In the genomic region with DNA sequence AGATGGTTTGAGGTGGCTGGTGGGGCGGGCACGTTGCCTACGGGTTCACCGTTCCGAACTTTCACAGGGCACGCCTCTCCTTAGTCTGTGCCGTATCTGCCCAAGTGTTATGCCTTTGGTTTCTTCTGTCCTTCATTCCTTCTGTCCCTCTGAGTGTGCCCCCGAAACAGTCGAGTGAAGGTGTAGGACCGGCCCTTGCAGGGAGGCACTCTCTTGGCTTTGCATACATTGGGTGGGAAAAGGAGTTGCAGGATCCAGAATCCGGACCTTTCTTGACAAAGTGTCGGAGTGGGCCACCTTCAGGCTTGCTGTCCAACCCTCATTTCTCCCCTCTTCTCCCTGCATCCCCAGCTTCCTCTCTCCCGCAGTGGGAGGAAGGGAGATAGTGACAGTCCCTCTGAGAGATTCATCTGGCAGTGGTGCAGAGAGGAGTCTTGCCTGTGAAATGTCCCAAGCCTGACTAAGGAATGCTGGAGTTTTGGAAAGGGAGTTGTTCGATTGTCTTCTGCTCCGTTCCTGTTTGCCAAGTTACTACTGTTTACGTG, we compare ENCODE assay signal across 8 cellular contexts. TPM values are rescaled to one million over a fixed set of nuclear protein-coding genes. Genes with fewer than 3 reads are reported as not detected.
A peak's percentile ranks its signal among the peaks of the same experiment; 100 is the strongest.
DNase-seq lines count a peak whose midpoint lies in the region; ATAC-seq, FAIRE-seq and TF ChIP-seq lines count a peak whose summit lies in the region.

No MANE protein-coding gene starts in this region.

- no peak for TF ChIP-seq POLR2A in GM12878 (IDR thresholded peaks at IDR 0.05; ENCODE audit: low read depth, low read length)

- TF ChIP-seq EP300 in GM12878 (IDR thresholded peaks at IDR 0.05; ENCODE audit: borderline replicate concordance in 1 of 2, control insufficient read depth in 1 of 2, low read depth in 2 of 2, low read length in 2 of 2), result no peak

- no peak for TF ChIP-seq RAD21 in GM12878 (IDR thresholded peaks at IDR 0.05; ENCODE audit: insufficient read depth, low read depth, low read length)

- H3K27me3 ChIP-seq in GM12878 (replicated peaks in 1 of 2; ENCODE audit: control insufficient read depth in 2 of 2, insufficient read depth in 2 of 2, low read length in 1 of 2), result no peaks in the 10 kb centered on the region
- H3K27me3 ChIP-seq in keratinocyte (ENCODE audit: control insufficient read depth, extremely low read depth, insufficient read depth, low read length), result no peaks in the 10 kb centered on the region

- peak overlapping the region; percentile 100 for H3K4me3 Mint-ChIP-seq in stimulated activated naive CD8-positive, alpha-beta T cell treated with anti-CD3 and anti-CD28 coated beads, Interleukin-15, Interleukin-2, amounts not matched to agents 100 ng/mL and 50 ng/mL, for 24 hours

- H3K36me3 ChIP-seq in GM12878 (ENCODE audit: control insufficient read depth in 2 of 2, insufficient read depth in 2 of 2, low read length in 1 of 2), result no peaks in the 10 kb centered on the region
- peaks cover 0 to 3% of the 10 kb centered on the region in 2 experiments for H3K36me3 ChIP-seq in keratinocyte (ENCODE audit: control insufficient read depth in 2 of 2, extremely low read depth in 1 of 2, insufficient read depth in 2 of 2, low read length in 2 of 2)

- peaks cover 2% of the 10 kb centered on the region for H3K9me1 ChIP-seq in keratinocyte (ENCODE audit: control insufficient read depth, extremely low read depth, insufficient read depth, low read length)

- no peaks in the 10 kb centered on the region for H3K9me3 ChIP-seq in GM12878 (replicated peaks; ENCODE audit: control insufficient read depth, insufficient read depth, low read length)
- H3K9me3 ChIP-seq in keratinocyte (ENCODE audit: control insufficient read depth, low read depth, low read length), result no peaks in the 10 kb centered on the region

- H3K27ac ChIP-seq in GM12878 (ENCODE audit: control insufficient read depth, insufficient read depth) (peak overlapping the region; percentile 87), keratinocyte (ENCODE audit: control insufficient read depth, insufficient read depth, low read length) (peak overlapping the region; percentile 87)

- peak overlapping the region; percentile 70 for H3K4me2 ChIP-seq in GM12878 (ENCODE audit: control insufficient read depth, insufficient read depth)
- H3K4me2 ChIP-seq in keratinocyte (ENCODE audit: control insufficient read depth, extremely low read depth, insufficient read depth, low read depth, low read length), result peak overlapping the region; percentile 98

- H3K4me1 ChIP-seq in GM12878 (ENCODE audit: control insufficient read depth, insufficient read depth, low read length), result peaks cover 5% of the 10 kb centered on the region
- H3K4me1 ChIP-seq in keratinocyte (ENCODE audit: control insufficient read depth, extremely low read depth, insufficient read depth, low read length), result peaks cover 23% of the 10 kb centered on the region

- H3K4me1 Mint-ChIP-seq in stimulated activated naive CD8-positive, alpha-beta T cell treated with anti-CD3 and anti-CD28 coated beads, Interleukin-15, Interleukin-2, amounts not matched to agents 100 ng/mL and 50 ng/mL, for 24 hours (ENCODE audit: low read depth), result peaks cover 48% of the 10 kb centered on the region

- CTCF ChIA-PET in GM12878 (lab: Yijun Ruan, JAX), result interaction anchor here (1.1 to 3.4 kb wide), 5 partner anchors 19 to 326 kb away, joined by 3 to 23 read pairs (median 9); no protein-coding TSS in a partner anchor

- H3K9me3 Mint-ChIP-seq in stimulated activated naive CD8-positive, alpha-beta T cell treated with anti-CD3 and anti-CD28 coated beads, Interleukin-15, Interleukin-2, amounts not matched to agents 100 ng/mL and 50 ng/mL, for 24 hours, result no peaks in the 10 kb centered on the region

- peak; percentile 25 for DNase-seq in activated CD8-positive, alpha-beta memory T cell treated with anti-CD3 and anti-CD28 coated beads, Interleukin-2, amount 50 U/mL, for 1 hour (ENCODE audit: extremely low read depth)
- no peak for DNase-seq in activated CD8-positive, alpha-beta memory T cell treated with anti-CD3 and anti-CD28 coated beads, Interleukin-2, amount 50 U/mL, for 4 hours
- DNase-seq in Jurkat, Clone E6-1 (ENCODE audit: low read depth, low spot score), result no peak
- DNase-seq in GM12878 (ENCODE audit: low read depth, low spot score) (no peak), keratinocyte (ENCODE audit: low read depth, low spot score) (peak; percentile 30), mesenteric fat pad (ENCODE audit: low spot score) (no peak), GM10266 (ENCODE audit: extremely low spot score) (no peak)

- POLR2A ChIA-PET in GM12878 (lab: Charles Lee), result interaction anchor here (0.6 kb wide), 1 partner anchor 49 kb away, joined by 3 read pairs; no protein-coding TSS in a partner anchor

- no peak for FAIRE-seq in GM12878 (lab: Jason Lieb, UNC)
- peak; percentile 20 for FAIRE-seq in keratinocyte (lab: Jason Lieb, UNC)

- peak overlapping the region; percentile 95 for H3K27ac Mint-ChIP-seq in stimulated activated naive CD8-positive, alpha-beta T cell treated with anti-CD3 and anti-CD28 coated beads, Interleukin-15, Interleukin-2, amounts not matched to agents 100 ng/mL and 50 ng/mL, for 24 hours

- SMC1A ChIA-PET in GM12878 (lab: Charles Lee; ENCODE audit: uncharacterized antibody, unreplicated experiment), result interaction anchor here (1.1 to 2.7 kb wide), 4 partner anchors 12 to 738 kb away, joined by 3 to 18 read pairs (median 7); no protein-coding TSS in a partner anchor

- H3K27me3 Mint-ChIP-seq in stimulated activated naive CD8-positive, alpha-beta T cell treated with anti-CD3 and anti-CD28 coated beads, Interleukin-15, Interleukin-2, amounts not matched to agents 100 ng/mL and 50 ng/mL, for 24 hours, result peaks cover 11% of the 10 kb centered on the region

- BruUV-seq in GM12878 (replicated peaks; lab: Mats Ljungman, UMichigan), result TSS peak; percentile 81

- peak overlapping the region; percentile 88 for H3K4me3 ChIP-seq in Jurkat, Clone E6-1 (ENCODE audit: low read length)
- peak overlapping the region; percentile 91 for H3K4me3 ChIP-seq in GM12878
- H3K4me3 ChIP-seq in keratinocyte (ENCODE audit: control insufficient read depth in 2 of 3, extremely low read depth in 1 of 3, insufficient read depth in 2 of 3, low read depth in 1 of 3, low read length in 3 of 3), result peak overlapping the region; percentile 75 to 94 (median 90)

- H3K9ac ChIP-seq in GM12878 (ENCODE audit: control insufficient read depth, insufficient read depth, low read length), result peak overlapping the region; percentile 81
- peak overlapping the region; percentile 83 for H3K9ac ChIP-seq in keratinocyte (ENCODE audit: control insufficient read depth, extremely low read depth, insufficient read depth, low read length)

- H3K36me3 Mint-ChIP-seq in stimulated activated naive CD8-positive, alpha-beta T cell treated with anti-CD3 and anti-CD28 coated beads, Interleukin-15, Interleukin-2, amounts not matched to agents 100 ng/mL and 50 ng/mL, for 24 hours (ENCODE audit: low read depth), result peaks cover 12% of the 10 kb centered on the region

- TF ChIP-seq CTCF in GM12878 (IDR thresholded peaks at IDR 0.05 in 2 of 3, conservative IDR thresholded peaks at IDR 0.05 in 1 of 3; ENCODE audit: control insufficient read depth in 2 of 3, extremely low read depth in 1 of 3, insufficient read depth in 1 of 3, low read depth in 3 of 3, low read length in 3 of 3) (no peak), keratinocyte (optimal IDR thresholded peaks at IDR 0.05 in 1 of 3, IDR thresholded peaks at IDR 0.05 in 1 of 3, conservative IDR thresholded peaks at IDR 0.05 in 1 of 3; ENCODE audit: extremely low read depth in 1 of 3, insufficient read depth in 2 of 3, low read length in 3 of 3) (no peak), GM10266 (IDR thresholded peaks at IDR 0.05; ENCODE audit: control insufficient read depth, insufficient read depth, low read depth, missing control alignments) (no peak)

- H4K20me1 ChIP-seq in GM12878 (ENCODE audit: control insufficient read depth, insufficient read depth) (no peaks in the 10 kb centered on the region), keratinocyte (ENCODE audit: control insufficient read depth, extremely low read depth, insufficient read depth, low read length) (no peaks in the 10 kb centered on the region)

- RAD21 ChIA-PET in GM12878 (lab: Charles Lee; ENCODE audit: unreplicated experiment), result interaction anchor here (0.9 to 1.7 kb wide), 2 partner anchors 72 to 305 kb away, joined by 3 to 5 read pairs; no protein-coding TSS in a partner anchor

- 5% methylated on average over 16 of the region's 16 CpGs for WGBS in GM12878 (ENCODE audit: insufficient coverage, insufficient replicate concordance, low lambda C conversion rate, missing lambda C conversion rate)

- intact Hi-C loops in GM12878 (cut with micrococcal nuclease; ENCODE audit: unreplicated experiment), result no loop called here

- in situ Hi-C loops in GM12878 (cut with MboI), result loop anchor here (25.0 kb wide), 1 partner anchor 1668 kb away; no protein-coding TSS in a partner anchor

- H3K79me2 ChIP-seq in GM12878 (ENCODE audit: control insufficient read depth, insufficient read depth, low read length), result peaks cover 37% of the 10 kb centered on the region
- H3K79me2 ChIP-seq in keratinocyte (ENCODE audit: control insufficient read depth, insufficient read depth, low read length), result peaks cover 46% of the 10 kb centered on the region

- H2AFZ ChIP-seq in GM12878 (ENCODE audit: control insufficient read depth, low read depth, low read length), result peak overlapping the region; percentile 98
- peak overlapping the region; percentile 98 for H2AFZ ChIP-seq in keratinocyte (ENCODE audit: control insufficient read depth, low read length)

- dilution Hi-C loops in keratinocyte (cut with MboI; ENCODE audit: extremely low pct_ligation_motif_present, low sequenced_read_pairs), result no loop called here

- ATAC-seq in GM12878, result peak; percentile 55

RNA-seq across cellular contexts. Expression of gene ARFIP1, which starts 0.6 kb away (rescaled TPM):
- polyA plus RNA-seq in Jurkat, Clone E6-1 (2012; ENCODE audit: insufficient read depth, insufficient read length), result 14.4 TPM
- total RNA-seq in GM12878 (2013; cell fraction: nucleolus; rRNA removed), result 39.3 and 40.2 TPM in 2 replicates
- total RNA-seq in GM12878 (2014; rRNA removed) (17.1 and 22.1 TPM in 2 replicates), GM12878 (2014; rRNA removed; fragmentation: Illumina TruSeq; extraction: Trizol) (17.9 and 19.8 TPM in 2 replicates), GM12878 (2021) (12.8 TPM in 2 replicates), mesenteric fat pad (30.1 TPM)
- polyA plus RNA-seq in GM12878 (2011; ENCODE audit: low read depth), result 4.6 TPM
- polyA plus RNA-seq in GM12878 (2011; rRNA removed) (21.7 and 36.3 TPM in 2 replicates), GM12878 (2014; fragmentation: Illumina TruSeq; extraction: Trizol) (13.8 and 16.9 TPM in 2 replicates), GM12878 (2014; fragmentation: Nextera tagmentation; extraction: Ambion mirVana) (10 to 100 TPM in 1 of 2 experiments, 1 to 10 TPM in 1; 9.5 to 11.0 TPM), GM12878 (2014; rRNA removed) (10.5 and 11.5 TPM in 2 replicates), GM12878 (2016; fragmentation: Nextera tagmentation; extraction: Ambion mirVana) (10 to 100 TPM; 18.3 to 18.9 TPM), keratinocyte (23.5 to 44.4 TPM (median 28.2 TPM) in 3 replicates)
- 6.7 TPM in 2 replicates for polyA plus RNA-seq in GM12878 (2011; cell fraction: cytosol; rRNA removed)
- polyA plus RNA-seq in GM12878 (2011; cell fraction: nucleus; rRNA removed), result 11.5 and 16.9 TPM in 2 replicates
- polyA plus RNA-seq in GM12878 (2012), result 8.0 and 11.0 TPM in 2 replicates
- 14.1 and 14.8 TPM in 2 replicates for polyA minus RNA-seq in GM12878 (2011; rRNA and poly(A)+ RNA removed)
- polyA minus RNA-seq in GM12878 (2011; cell fraction: cytosol; rRNA and poly(A)+ RNA removed), result 7.8 and 10.2 TPM in 2 replicates
- 18.7 and 32.4 TPM in 2 replicates for polyA minus RNA-seq in GM12878 (2011; cell fraction: nucleus; rRNA and poly(A)+ RNA removed)
- 13.7 TPM for polyA plus RNA-seq in keratinocyte (2011; ENCODE audit: low read depth)
- polyA plus RNA-seq in keratinocyte (2011; cell fraction: cytosol; rRNA removed), result 18.6 and 35.5 TPM in 2 replicates
- polyA plus RNA-seq in keratinocyte (2011; cell fraction: nucleus; rRNA removed), result 34.0 and 42.9 TPM in 2 replicates
- polyA plus RNA-seq in keratinocyte (2012; ENCODE audit: low replicate concordance), result 22.1 and 24.0 TPM in 2 replicates
- 5.1 to 23.7 TPM (median 18.7 TPM) in 3 replicates for polyA minus RNA-seq in keratinocyte
- 25.3 TPM for polyA minus RNA-seq in keratinocyte (2011; cell fraction: cytosol; rRNA and poly(A)+ RNA removed)
- 20.8 and 45.2 TPM in 2 replicates for polyA minus RNA-seq in keratinocyte (2011; cell fraction: nucleus; rRNA and poly(A)+ RNA removed)

RNA-seq across cellular contexts. Expression of gene TIGD4, which starts 0.8 kb away (rescaled TPM):
- 0.47 TPM for polyA plus RNA-seq in Jurkat, Clone E6-1 (2012; ENCODE audit: insufficient read depth, insufficient read length)
- total RNA-seq in GM12878 (2013; cell fraction: nucleolus; rRNA removed), result 1.5 and 1.8 TPM in 2 replicates
- total RNA-seq in GM12878 (2014; rRNA removed) (0.54 and 0.56 TPM in 2 replicates), GM12878 (2014; rRNA removed; fragmentation: Illumina TruSeq; extraction: Trizol) (0.76 and 0.97 TPM in 2 replicates), GM12878 (2021) (0.45 and 0.46 TPM in 2 replicates), mesenteric fat pad (not detected)
- polyA plus RNA-seq in GM12878 (2011; ENCODE audit: low read depth), result not detected
- polyA plus RNA-seq in GM12878 (2011; rRNA removed) (0.20 and 0.39 TPM in 2 replicates), GM12878 (2014; fragmentation: Illumina TruSeq; extraction: Trizol) (0.41 and 0.63 TPM in 2 replicates), GM12878 (2014; fragmentation: Nextera tagmentation; extraction: Ambion mirVana) (under 1 TPM; 0.24 to 0.31 TPM), GM12878 (2014; rRNA removed) (0.50 and 0.53 TPM in 2 replicates), GM12878 (2016; fragmentation: Nextera tagmentation; extraction: Ambion mirVana) (1 to 10 TPM in 1 of 2 experiments, under 1 TPM in 1; 0.46 to 1.6 TPM), keratinocyte (0.10 to 0.21 TPM (median 0.12 TPM) in 3 replicates)
- polyA plus RNA-seq in GM12878 (2011; cell fraction: cytosol; rRNA removed), result 0.03 and 0.12 TPM in 2 replicates
- polyA plus RNA-seq in GM12878 (2011; cell fraction: nucleus; rRNA removed), result 0.07 and 0.22 TPM in 2 replicates
- 0.13 TPM in 1 of 2 replicates, not detected in the other for polyA plus RNA-seq in GM12878 (2012)
- polyA minus RNA-seq in GM12878 (2011; rRNA and poly(A)+ RNA removed), result 0.07 TPM in 1 of 2 replicates, not detected in the other
- polyA minus RNA-seq in GM12878 (2011; cell fraction: cytosol; rRNA and poly(A)+ RNA removed), result not detected in 2 replicates
- polyA minus RNA-seq in GM12878 (2011; cell fraction: nucleus; rRNA and poly(A)+ RNA removed), result 0.48 and 0.67 TPM in 2 replicates
- 0.17 TPM for polyA plus RNA-seq in keratinocyte (2011; ENCODE audit: low read depth)
- 0.06 and 0.13 TPM in 2 replicates for polyA plus RNA-seq in keratinocyte (2011; cell fraction: cytosol; rRNA removed)
- polyA plus RNA-seq in keratinocyte (2011; cell fraction: nucleus; rRNA removed), result 0.23 and 0.27 TPM in 2 replicates
- 0.08 and 0.18 TPM in 2 replicates for polyA plus RNA-seq in keratinocyte (2012; ENCODE audit: low replicate concordance)
- polyA minus RNA-seq in keratinocyte, result 0.06 to 0.20 TPM in 2 of 3 replicates, not detected in the other
- not detected for polyA minus RNA-seq in keratinocyte (2011; cell fraction: cytosol; rRNA and poly(A)+ RNA removed)
- polyA minus RNA-seq in keratinocyte (2011; cell fraction: nucleus; rRNA and poly(A)+ RNA removed), result 0.39 TPM in 1 of 2 replicates, not detected in the other

Comparison
In these comparisons a context has a peak if more than half of its experiments do, and no peak if none do; other contexts are left out.
1. DNase-seq: peak in activated CD8-positive, alpha-beta memory T cell treated with anti-CD3 and anti-CD28 coated beads, Interleukin-2, amount 50 U/mL, for 1 hour (single experiment) and keratinocyte (single experiment); none in activated CD8-positive, alpha-beta memory T cell treated with anti-CD3 and anti-CD28 coated beads, Interleukin-2, amount 50 U/mL, for 4 hours (single experiment), Jurkat, Clone E6-1 (single experiment), GM12878 (single experiment), mesenteric fat pad (single experiment) and GM10266 (single experiment).
2. Peak in every context shown above with its lines, with median percentiles within 50 percentile points of each other: H3K4me3 ChIP-seq.